20 cellular contexts compared by ENCODE assay signal in genomic region chrX:75303795-75304194, GRCh38. TPM values are rescaled to one million over a fixed set of nuclear protein-coding genes. Genes with fewer than 3 reads are reported as not detected.
DNase-seq lines count a peak whose midpoint lies in the region; ATAC-seq and TF ChIP-seq lines count a peak whose summit lies in the region.
"Had no signal": no experiment of that assay in that cellular context is flagged by ENCODE, and none has a peak within 500 bp of the region (broad histone marks: within the 10 kb centered on the region; RNA-seq: fewer than 3 reads in every experiment).

No MANE protein-coding gene starts in this region.

- no peak for ATAC-seq in HG03196 (IDR thresholded peaks at IDR 0.05; ENCODE audit: unreplicated experiment)
- ATAC-seq: foreskin keratinocyte; GM12878; stimulated activated memory B cell treated with anti-CD40 and anti-IgM and Interleukin-4, amounts not matched to agents 10 μg/mL and 1 μg/mL and 100 μg/mL, for 72 hours; WTC11 had no signal

- H3K4me1 ChIP-seq in adipocyte (ENCODE audit: control insufficient read depth, insufficient read depth, low read length) = no peaks in the 10 kb centered on the region
- H3K4me1 ChIP-seq in skeletal muscle satellite cell (ENCODE audit: control insufficient read depth, insufficient read depth, low read length) = peaks cover 13% of the 10 kb centered on the region
- H3K4me1 ChIP-seq: foreskin keratinocyte, left ventricle myocardium inferior, spleen had no signal

- TF ChIP-seq CTCF in fibroblast of pulmonary artery (IDR thresholded peaks at IDR 0.05; ENCODE audit: low read length, missing control alignments) = no peak

- peaks cover 3% of the 10 kb centered on the region for H3K9me3 ChIP-seq in adipocyte (ENCODE audit: control insufficient read depth, low read length)
- H3K9me3 ChIP-seq in skeletal muscle satellite cell (replicated peaks; ENCODE audit: low read length) = no peaks in the 10 kb centered on the region

- peaks cover 22% of the 10 kb centered on the region for H3K36me3 ChIP-seq in adipocyte (ENCODE audit: control insufficient read depth, insufficient read depth, low read length, severe bottlenecking)
- H3K36me3 ChIP-seq in skeletal muscle satellite cell (ENCODE audit: insufficient read depth, low read length) = peaks cover 4% of the 10 kb centered on the region
- H3K36me3 ChIP-seq: ovary had no signal

- H3K27me3 ChIP-seq in adipocyte (replicated peaks; ENCODE audit: control insufficient read depth, insufficient read depth, low read length) (peaks cover 5% of the 10 kb centered on the region), skeletal muscle satellite cell (ENCODE audit: control insufficient read depth, insufficient read depth, low read length) (no peaks in the 10 kb centered on the region)
- H3K27me3 ChIP-seq: foreskin keratinocyte, ovary, spleen had no signal

- no peak overlapping the region for H3K4me3 ChIP-seq in adipocyte (ENCODE audit: low read length)
- H3K4me3 ChIP-seq in fibroblast of pulmonary artery (replicated peaks; ENCODE audit: low read depth, low read length) = no peak overlapping the region
- H3K4me3 ChIP-seq in skeletal muscle satellite cell (ENCODE audit: low read length) = no peak overlapping the region
- H3K4me3 ChIP-seq: GM12878, left ventricle myocardium inferior, ovary, spleen had no signal

- H3K9ac ChIP-seq in adipocyte (ENCODE audit: low read length) = no peak overlapping the region
- H3K9ac ChIP-seq in skeletal muscle satellite cell (ENCODE audit: low read depth, low read length) = no peak overlapping the region

- DNase-seq in GM03348 (ENCODE audit: low spot score) (peak; percentile 30), adipocyte (ENCODE audit: low read depth) (peak; percentile 74), fibroblast of pulmonary artery (ENCODE audit: low read depth) (peak; percentile 80), NCI-H748 treated with DMSO at 0.1 percent for 48 hours (lab: John Stamatoyannopoulos, UW) (no peak), T-helper 1 cell (no peak)
- DNase-seq: activated effector memory CD4-positive, alpha-beta T cell treated with Interleukin-2 at 50 U/mL for 16 hours; aorta; CD4-positive, alpha-beta memory T cell; foreskin keratinocyte; Karpas-422; left ventricle myocardium inferior; NCI-H1436; NCI-H345; ovary; spleen had no signal

- peak overlapping the region; percentile 7 for H3K4me2 ChIP-seq in skeletal muscle satellite cell (ENCODE audit: low read length)

RNA-seq across cellular contexts. Expression of gene UPRT, which starts 29.9 kb away (rescaled TPM):
- 12.7 and 13.5 TPM in 2 replicates for total RNA-seq in skeletal muscle satellite cell (2012; rRNA removed)

Comparison
In these comparisons a context has a peak if more than half of its experiments do, and no peak if none do; other contexts are left out.
1. DNase-seq: peak in GM03348 (single experiment), adipocyte (single experiment) and fibroblast of pulmonary artery (single experiment); none in NCI-H748 treated with DMSO at 0.1 percent for 48 hours (single experiment) and T-helper 1 cell (0 of 5).